26 cellular contexts compared by ENCODE assay signal in the genomic region with DNA sequence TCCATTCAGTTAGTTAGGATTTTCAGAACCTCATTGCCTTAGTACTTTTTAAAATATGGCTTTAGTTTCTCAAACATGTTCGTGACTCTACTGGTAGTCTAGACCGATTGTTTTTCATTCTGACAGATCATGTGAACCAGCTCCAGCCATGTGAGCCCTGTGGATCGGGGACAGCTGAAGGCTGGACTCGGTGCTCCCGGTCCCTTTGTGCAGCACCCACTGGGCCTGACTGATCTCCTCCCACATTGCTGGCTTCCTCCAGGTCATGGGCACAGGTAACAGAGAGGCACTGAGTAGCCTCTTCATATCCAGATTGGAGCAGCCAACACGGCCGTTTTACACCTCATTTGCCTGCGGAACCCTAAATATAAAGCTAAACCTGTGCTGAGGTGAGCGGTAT.
"Had no signal": no experiment of that assay in that cellular context is flagged by ENCODE, and none has a peak within 500 bp of the region (broad histone marks: within the 10 kb centered on the region; RNA-seq: fewer than 3 reads in every experiment).

No MANE protein-coding gene starts in this region.

- H3K4me3 ChIP-seq: heart left ventricle, neural progenitor cell, prostate gland, right atrium auricular region, tibial nerve had no signal

- H3K27ac ChIP-seq: neural progenitor cell, prostate gland, right atrium auricular region, tibial nerve had no signal

- H3K36me3 ChIP-seq: prostate gland had no signal

- H3K27me3 Mint-ChIP-seq: activated naive CD8-positive, alpha-beta T cell treated with anti-CD3 and anti-CD28 coated beads, Interleukin-2, amount 10 ng/mL, durations not matched to agents 7 days and 5 days; naive thymus-derived CD4-positive, alpha-beta T cell; T-cell had no signal

- H3K27ac Mint-ChIP-seq: activated naive CD8-positive, alpha-beta T cell treated with anti-CD3 and anti-CD28 coated beads, Interleukin-2, amount 10 ng/mL, durations not matched to agents 7 days and 5 days; neural progenitor cell; T-cell had no signal

- H3K4me1 ChIP-seq: neural progenitor cell, prostate gland, right atrium auricular region, tibial nerve had no signal

- H2AFZ ChIP-seq: neural progenitor cell had no signal

- H3K9ac ChIP-seq: neural progenitor cell had no signal

- ATAC-seq: heart left ventricle; naive thymus-derived CD4-positive, alpha-beta T cell; T-cell had no signal

- H3K27me3 ChIP-seq: heart left ventricle, neural progenitor cell, right atrium auricular region, tibial nerve had no signal

- H3K9me3 Mint-ChIP-seq: activated naive CD8-positive, alpha-beta T cell treated with anti-CD3 and anti-CD28 coated beads, Interleukin-2, amount 10 ng/mL, durations not matched to agents 7 days and 5 days; immature natural killer cell; neural progenitor cell; T-cell had no signal

- H3K4me2 ChIP-seq: neural progenitor cell had no signal

- H3K4me3 Mint-ChIP-seq: activated naive CD8-positive, alpha-beta T cell treated with anti-CD3 and anti-CD28 coated beads, Interleukin-2, amount 10 ng/mL, durations not matched to agents 7 days and 5 days; immature natural killer cell; naive thymus-derived CD4-positive, alpha-beta T cell; neural progenitor cell; T-cell had no signal

- DNase-seq: activated CD4-positive, alpha-beta T cell treated with anti-CD3 and anti-CD28 coated beads for 1 hour; activated CD8-positive, alpha-beta memory T cell treated with anti-CD3 and anti-CD28 coated beads for 24 hours; activated CD8-positive, alpha-beta memory T cell treated with anti-CD3 and anti-CD28 coated beads, Interleukin-2, amount 50 U/mL, for 48 hours; activated gamma-delta T cell treated with Interleukin-2 at 50 U/mL for 16 hours; activated naive CD8-positive, alpha-beta T cell treated with anti-CD3 and anti-CD28 coated beads, Interleukin-2, amount 10 ng/mL, durations not matched to agents 7 days and 5 days; anterior cingulate cortex; cerebellar nuclear complex; effector CD4-positive, alpha-beta T cell; heart left ventricle; immature natural killer cell; kidney glomerular epithelial cell; mesenchymal stem cell; naive thymus-derived CD4-positive, alpha-beta T cell; stimulated activated CD4-positive, alpha-beta T cell treated with anti-CD3 and anti-CD28 coated beads, Interleukin-12 subunit alpha, Interleukin-12 subunit beta, amount 100 ng/mL, for 4 hours; stimulated activated CD4-positive, alpha-beta T cell treated with anti-CD3 and anti-CD28 coated beads, Interleukin-1b, Interleukin-23, amount 100 ng/mL, for 48 hours; stimulated activated CD8-positive, alpha-beta memory T cell treated with anti-CD3 and anti-CD28 coated beads, Interleukin-4, amount 100 ng/mL, for 48 hours; stimulated activated naive CD4-positive, alpha-beta T cell treated with Interleukin-2 at 50 U/mL for 16 hours; substantia nigra; T-cell; T-helper 9 cell had no signal

- H3K9me3 ChIP-seq: heart left ventricle, prostate gland, right atrium auricular region, tibial nerve had no signal

- FAIRE-seq: frontal cortex, urothelium cell line had no signal
